1 cellular context compared by ENCODE assay signal in genomic region chr6:43412541-43412940, GRCh38.
TF ChIP-seq lines count a peak whose summit lies in the region.

No MANE protein-coding gene starts in this region.

TF ChIP-seq in H1, 55 proteins besides CTCF, POLR2A, EP300 and RAD21:
- no peak for TF ChIP-seq PHF8 (conservative IDR thresholded peaks at IDR 0.05; ENCODE audit: low read depth, low read length)
- no peak for TF ChIP-seq GABPA (IDR thresholded peaks at IDR 0.05; ENCODE audit: borderline replicate concordance, insufficient read depth, low read length)
- no peak for TF ChIP-seq SAP30 (IDR thresholded peaks at IDR 0.05; ENCODE audit: insufficient read depth, insufficient replicate concordance, low read length)
- no peak for TF ChIP-seq MAX (IDR thresholded peaks at IDR 0.05)
- TF ChIP-seq ZNF274 (IDR thresholded peaks at IDR 0.05; ENCODE audit: borderline replicate concordance, extremely low read depth, low read length): no peak
- TF ChIP-seq ATF2 (IDR thresholded peaks at IDR 0.05; ENCODE audit: low read length): no peak
- no peak for TF ChIP-seq RBBP5 (IDR thresholded peaks at IDR 0.05; ENCODE audit: borderline replicate concordance, low read depth, low read length)
- TF ChIP-seq CTBP2 (IDR thresholded peaks at IDR 0.05; ENCODE audit: borderline replicate concordance, insufficient read depth, insufficient read length, low read length): no peak
- no peak for TF ChIP-seq KDM4A (IDR thresholded peaks at IDR 0.05; ENCODE audit: low read depth, low read length, severe bottlenecking)
- no peak for TF ChIP-seq SP4 (IDR thresholded peaks at IDR 0.05; ENCODE audit: low read length)
- no peak for TF ChIP-seq SUZ12 (IDR thresholded peaks at IDR 0.05; ENCODE audit: low read length)
